ENCODE assay signal across 8 cellular contexts in the genomic region with DNA sequence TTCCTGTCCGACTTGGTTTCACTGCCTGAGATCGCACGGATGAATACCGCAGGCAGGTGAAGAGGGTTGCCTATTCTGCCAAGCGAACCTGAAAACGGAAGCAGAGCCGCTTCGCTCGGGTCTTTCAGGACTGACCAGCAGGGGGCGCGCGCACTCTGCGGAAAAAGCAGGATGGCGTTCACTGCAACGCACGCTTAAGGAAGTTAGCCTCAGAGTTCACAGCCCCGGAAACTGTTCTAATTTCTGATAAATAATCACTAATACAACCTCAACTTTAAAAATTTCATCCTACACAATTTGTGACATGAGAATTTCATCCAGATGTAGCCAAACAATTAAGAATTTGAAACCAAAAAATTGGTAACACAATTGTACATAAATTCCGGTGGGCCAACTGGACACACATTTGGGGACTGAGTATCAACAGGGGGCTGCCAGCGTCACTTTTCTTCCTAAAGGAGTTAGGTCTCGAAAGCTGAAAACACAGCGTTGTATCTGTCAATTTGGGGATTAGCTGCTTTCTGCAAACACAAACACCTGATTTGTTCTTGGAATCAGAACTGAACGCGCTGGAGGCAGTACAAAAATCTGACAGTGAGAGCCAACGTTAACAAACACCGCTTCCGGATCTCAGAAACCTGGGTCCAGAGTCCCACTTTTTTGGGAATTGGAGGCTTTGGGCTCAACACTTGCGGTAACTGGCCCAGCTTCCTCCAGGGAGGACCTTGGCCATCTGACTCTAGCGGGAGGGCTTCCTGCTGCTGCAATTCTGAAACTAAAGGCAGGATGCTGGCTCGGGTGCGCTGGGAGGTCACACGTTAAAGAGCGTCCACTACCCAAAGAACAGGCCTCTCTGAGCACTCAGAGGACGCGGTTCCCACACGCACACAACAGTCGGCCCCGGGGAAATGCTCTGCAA. TPM values are rescaled to one million over a fixed set of nuclear protein-coding genes. Genes with fewer than 3 reads are reported as not detected.
DNase-seq lines count a peak whose midpoint lies in the region; ATAC-seq lines count a peak whose summit lies in the region.

No MANE protein-coding gene starts in this region.

- intact Hi-C loops in left colon (cut with DNase I, micrococcal nuclease) = loop anchor here in 1 of 2 donors (10.0 kb wide), 1 partner anchor 242 kb away; no protein-coding TSS in a partner anchor

- peak; percentile 70 for ATAC-seq in HG02885 (IDR thresholded peaks at IDR 0.05; ENCODE audit: poor library complexity, unreplicated experiment)
- ATAC-seq in left colon = peak; percentile 94

- DNase-seq in NCI-H1436 (lab: John Stamatoyannopoulos, UW) = peak; percentile 64
- DNase-seq in NCI-H1436 treated with DMSO at 0.1 percent for 48 hours (lab: John Stamatoyannopoulos, UW) = no peak
- peak; percentile 78 for DNase-seq in NCI-H2171 treated with DMSO at 0.1 percent for 48 hours (lab: John Stamatoyannopoulos, UW)
- DNase-seq in activated CD4-positive, CD25-positive, alpha-beta regulatory T cell treated with anti-CD3 and anti-CD28 coated beads, Interleukin-2, amount 50 U/mL, for 16 hours (ENCODE audit: low read depth, low spot score) = peak; percentile 83
- DNase-seq in central memory CD4-positive, alpha-beta T cell = peak; percentile 76
- peak; percentile 70 to 90 for DNase-seq in left colon
- peak; percentile 93 to 94 for DNase-seq in stimulated activated CD4-positive, alpha-beta T cell treated with anti-CD3 and anti-CD28 coated beads, Interleukin-1b, Interleukin-23, amount 100 ng/mL, for 4 hours (ENCODE audit: low read depth in 2 of 2)

RNA-seq across cellular contexts. Expression of a gene that starts 8.8 kb away (rescaled TPM):
- total RNA-seq in left colon = 1 to 10 TPM; 4.3 to 9.6 TPM
